Comparison of ENCODE assay signal across 8 cellular contexts in the genomic region with DNA sequence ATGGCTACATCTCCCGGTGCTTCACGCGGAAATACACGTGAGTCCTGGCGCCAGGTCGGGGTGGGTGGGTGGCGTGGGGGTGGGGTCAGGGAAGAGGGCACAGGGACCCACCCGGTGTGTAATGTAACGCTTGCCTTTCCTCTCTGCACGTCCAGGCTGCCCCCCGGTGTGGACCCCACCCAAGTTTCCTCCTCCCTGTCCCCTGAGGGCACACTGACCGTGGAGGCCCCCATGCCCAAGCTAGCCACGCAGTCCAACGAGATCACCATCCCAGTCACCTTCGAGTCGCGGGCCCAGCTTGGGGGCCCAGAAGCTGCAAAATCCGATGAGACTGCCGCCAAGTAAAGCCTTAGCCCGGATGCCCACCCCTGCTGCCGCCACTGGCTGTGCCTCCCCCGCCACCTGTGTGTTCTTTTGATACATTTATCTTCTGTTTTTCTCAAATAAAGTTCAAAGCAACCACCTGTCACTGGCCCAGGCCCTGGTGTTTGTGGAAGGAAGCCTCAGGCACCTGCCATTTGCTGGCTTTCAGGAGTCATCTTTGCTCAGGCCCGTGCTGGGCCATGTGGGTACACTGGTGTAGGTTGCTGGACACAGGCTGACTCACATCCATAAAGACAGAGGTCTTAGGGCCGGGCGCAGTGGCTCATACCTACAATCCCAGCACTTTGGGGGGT. TPM values are rescaled to one million over a fixed set of nuclear protein-coding genes. Genes with fewer than 3 reads are reported as not detected.
DNase-seq lines count a peak whose midpoint lies in the region; ATAC-seq, FAIRE-seq and TF ChIP-seq lines count a peak whose summit lies in the region.

No MANE protein-coding gene starts in this region.

- H3K27ac ChIP-seq in CD8-positive, alpha-beta memory T cell (ENCODE audit: low read depth, low read length): peak overlapping the region; percentile 65
- peak overlapping the region; percentile 66 for H3K27ac ChIP-seq in mammary epithelial cell (ENCODE audit: insufficient read depth, low read depth, low read length)

- H3K36me3 ChIP-seq in CD8-positive, alpha-beta memory T cell (ENCODE audit: insufficient read depth, low read length): no peaks in the 10 kb centered on the region
- H3K36me3 ChIP-seq in mammary epithelial cell (ENCODE audit: insufficient read depth, low read length): peaks cover 2% of the 10 kb centered on the region

- BruUV-seq in mammary epithelial cell (replicated peaks; lab: Mats Ljungman, UMichigan): no TSS peak

- H3K27me3 ChIP-seq in CD8-positive, alpha-beta memory T cell (ENCODE audit: insufficient read depth, low read length, poor library complexity, severe bottlenecking): no peaks in the 10 kb centered on the region
- H3K27me3 ChIP-seq in mammary epithelial cell (ENCODE audit: insufficient read depth, low read length): no peaks in the 10 kb centered on the region

- intact Hi-C loops in mammary epithelial cell (cut with micrococcal nuclease): loop anchor here (5.0 kb wide), 1 partner anchor 427 kb away; the partner anchor contains the start of gene RHBDD2

- peaks cover 0 to 3% (median 0%) of the 10 kb centered on the region in 3 donors for H3K36me3 Mint-ChIP-seq in CD8-positive, alpha-beta memory T cell
- no peaks in the 10 kb centered on the region for H3K36me3 Mint-ChIP-seq in mesothelial cell of epicardium

- peak in 1 of 5 donors; percentile 40 for DNase-seq in CD8-positive, alpha-beta memory T cell
- DNase-seq in LNCaP clone FGC (ENCODE audit: low read depth) (no peak), mammary epithelial cell (peak; percentile 74), mesothelial cell of epicardium (ENCODE audit: low spot score in 2 of 2, unreplicated experiment in 2 of 2) (no peak), D721Med (ENCODE audit: insufficient read length, low spot score) (no peak), NCI-H2029 (lab: John Stamatoyannopoulos, UW) (no peak), NCI-H526 treated with DMSO at 0.1 percent for 48 hours (lab: John Stamatoyannopoulos, UW) (no peak)

- dilution Hi-C loops in mammary epithelial cell (cut with HindIII; ENCODE audit: low sequenced_read_pairs): no loop called here

- in situ Hi-C loops in mammary epithelial cell (cut with MboI; ENCODE audit: low sequenced_read_pairs in 2 of 2): loop anchor here in 1 of 2 donors (25.0 kb wide), 2 partner anchors 242 to 442 kb away; no protein-coding TSS in a partner anchor

- CTCF ChIA-PET in CD8-positive, alpha-beta memory T cell (lab: Charles Lee): interaction anchor here (1.4 to 5.5 kb wide), 4 partner anchors 10 to 56 kb away, joined by 4 to 34 read pairs (median 9); no protein-coding TSS in a partner anchor
- CTCF ChIA-PET in mammary epithelial cell (lab: Charles Lee; ENCODE audit: low non-redundant PET): no interaction called here

- H3K9me3 Mint-ChIP-seq in CD8-positive, alpha-beta memory T cell: no peaks in the 10 kb centered on the region
- H3K9me3 Mint-ChIP-seq in mesothelial cell of epicardium: no peaks in the 10 kb centered on the region

- peak overlapping the region; percentile 73 to 96 (median 86) for H3K27ac Mint-ChIP-seq in CD8-positive, alpha-beta memory T cell
- peak overlapping the region; percentile 89 for H3K27ac Mint-ChIP-seq in mesothelial cell of epicardium

- H3K27me3 Mint-ChIP-seq in CD8-positive, alpha-beta memory T cell: peaks cover 0 to 5% of the 10 kb centered on the region in 2 donors
- no peaks in the 10 kb centered on the region for H3K27me3 Mint-ChIP-seq in mesothelial cell of epicardium (ENCODE audit: low read depth)

- no peak for FAIRE-seq in D721Med (lab: Jason Lieb, UNC)

- peak overlapping the region; percentile 73 for H3K4me3 ChIP-seq in CD8-positive, alpha-beta memory T cell (ENCODE audit: low read length)
- peak overlapping the region; percentile 91 for H3K4me3 ChIP-seq in LNCaP clone FGC (ENCODE audit: low read depth, low read length)
- peak overlapping the region; percentile 65 to 91 (median 78) for H3K4me3 ChIP-seq in mammary epithelial cell (replicated peaks in 1 of 3; ENCODE audit: insufficient read depth in 1 of 3, low read depth in 2 of 3, low read length in 3 of 3)

- peaks cover 18 to 20% (median 18%) of the 10 kb centered on the region in 3 donors for H3K4me1 Mint-ChIP-seq in CD8-positive, alpha-beta memory T cell
- peaks cover 28% of the 10 kb centered on the region for H3K4me1 Mint-ChIP-seq in mesothelial cell of epicardium

- no peaks in the 10 kb centered on the region for H3K9me3 ChIP-seq in CD8-positive, alpha-beta memory T cell (ENCODE audit: low read length)
- H3K9me3 ChIP-seq in mammary epithelial cell (replicated peaks; ENCODE audit: insufficient read depth, low read length): no peaks in the 10 kb centered on the region

- H3K4me3 Mint-ChIP-seq in CD8-positive, alpha-beta memory T cell: peak overlapping the region; percentile 88 to 97 (median 92)
- peak overlapping the region; percentile 89 for H3K4me3 Mint-ChIP-seq in mesothelial cell of epicardium

- H3K9ac ChIP-seq in mammary epithelial cell (ENCODE audit: insufficient read depth, low read length): peak overlapping the region; percentile 70

- ATAC-seq in HG02885 (IDR thresholded peaks at IDR 0.05; ENCODE audit: poor library complexity, unreplicated experiment): no peak

- H3K79me2 ChIP-seq in mammary epithelial cell (ENCODE audit: insufficient read depth, low read length): peaks cover 17% of the 10 kb centered on the region

- H2AFZ ChIP-seq in mammary epithelial cell (ENCODE audit: low read depth, low read length): peak overlapping the region; percentile 47

- peak overlapping the region; percentile 83 for H3K4me2 ChIP-seq in mammary epithelial cell (ENCODE audit: insufficient read depth, low read depth, low read length)

- H3K4me1 ChIP-seq in CD8-positive, alpha-beta memory T cell (ENCODE audit: insufficient read depth, low read length): peaks cover 7% of the 10 kb centered on the region
- H3K4me1 ChIP-seq in mammary epithelial cell (ENCODE audit: insufficient read depth, low read length): peaks cover 46% of the 10 kb centered on the region

- WGBS in mammary epithelial cell (ENCODE audit: low coverage, missing lambda C conversion rate): 31% methylated on average over 8 of the region's 25 CpGs

- TF ChIP-seq CTCF in LNCaP clone FGC (IDR thresholded peaks at IDR 0.05; ENCODE audit: control insufficient read depth, extremely low read depth, insufficient read depth) (no peak), mammary epithelial cell (conservative IDR thresholded peaks at IDR 0.05 in 1 of 2, IDR thresholded peaks at IDR 0.05 in 1 of 2; ENCODE audit: extremely low read depth in 1 of 2, insufficient read depth in 1 of 2, low read depth in 1 of 2, low read length in 2 of 2) (no peak), mesothelial cell of epicardium (IDR thresholded peaks at IDR 0.05; ENCODE audit: unreplicated experiment) (no peak), D721Med (IDR thresholded peaks at IDR 0.05; ENCODE audit: insufficient read depth, missing control alignments) (no peak)

- H4K20me1 ChIP-seq in mammary epithelial cell (ENCODE audit: insufficient read depth, low read length): no peaks in the 10 kb centered on the region

- POLR2A ChIA-PET in CD8-positive, alpha-beta memory T cell (lab: Charles Lee): interaction anchor here (1.0 kb wide), 1 partner anchor 54 kb away, joined by 5 read pairs; no protein-coding TSS in a partner anchor

RNA-seq across cellular contexts. Expression of gene HSPB1, which starts 1.5 kb away (rescaled TPM):
- 10 to 100 TPM; 80.7 to 84.1 TPM for total RNA-seq in CD8-positive, alpha-beta memory T cell
- 74.7 TPM for polyA plus RNA-seq in CD8-positive, alpha-beta memory T cell
- total RNA-seq in mammary epithelial cell (100 to 1,000 TPM; 523 to 862 TPM), mesothelial cell of epicardium (235 to 241 TPM (median 239 TPM) in 3 replicates)
- 420 TPM for polyA plus RNA-seq in mammary epithelial cell
- polyA minus RNA-seq in mammary epithelial cell: 132 TPM

RNA-seq across cellular contexts. Expression of gene YWHAG, which starts 54.8 kb away (rescaled TPM):
- total RNA-seq in CD8-positive, alpha-beta memory T cell: 100 to 1,000 TPM; 149 to 151 TPM
- 2.1 TPM for polyA plus RNA-seq in CD8-positive, alpha-beta memory T cell
- total RNA-seq in mammary epithelial cell: 100 to 1,000 TPM; 155 to 227 TPM
- polyA plus RNA-seq in mammary epithelial cell: 74.1 TPM
- polyA minus RNA-seq in mammary epithelial cell: 151 TPM
- 144 to 145 TPM (median 145 TPM) in 3 replicates for total RNA-seq in mesothelial cell of epicardium
